In the genomic region with DNA sequence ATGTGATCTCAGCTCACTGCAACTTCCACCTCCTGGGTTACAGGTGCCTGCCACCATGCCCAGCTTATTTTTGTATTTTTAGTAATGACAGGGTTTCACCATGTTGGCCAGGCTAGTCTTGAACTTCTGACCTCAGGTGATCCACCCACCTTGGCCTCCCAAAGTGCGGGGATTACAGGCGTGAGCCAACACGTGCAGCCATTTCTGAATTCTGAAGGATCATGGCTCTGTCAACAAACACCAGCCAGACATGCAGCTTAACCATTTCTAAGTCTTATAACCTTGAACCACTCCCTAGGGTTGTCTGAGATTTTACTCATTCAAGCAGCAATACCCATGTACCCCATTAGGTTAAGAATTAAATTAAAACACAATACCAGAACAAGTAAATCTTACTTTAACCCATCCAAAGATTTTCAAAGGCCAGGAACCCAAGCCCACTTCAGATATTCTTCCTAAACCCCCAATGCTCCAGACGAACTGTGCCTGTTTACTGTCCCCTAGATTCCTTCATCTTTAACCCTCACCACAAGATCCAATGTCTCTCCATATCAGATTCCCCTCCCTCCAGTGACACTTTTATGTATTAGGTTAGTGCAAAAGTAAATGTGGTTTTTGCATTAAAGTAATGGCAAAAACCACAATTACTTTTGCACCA, we compare ENCODE assay signal across 16 cellular contexts. TPM values are rescaled to one million over a fixed set of nuclear protein-coding genes. Genes with fewer than 3 reads are reported as not detected.
DNase-seq lines count a peak whose midpoint lies in the region; ATAC-seq, FAIRE-seq and TF ChIP-seq lines count a peak whose summit lies in the region.
"Had no signal": no experiment of that assay in that cellular context is flagged by ENCODE, and none has a peak within 500 bp of the region (broad histone marks: within the 10 kb centered on the region; RNA-seq: fewer than 3 reads in every experiment).

No MANE protein-coding gene starts in this region.

- intact Hi-C loops in natural killer cell (cut with micrococcal nuclease) (loop anchor here (10.0 kb wide), 1 partner anchor 201 kb away; a partner anchor contains a TSS), endothelial cell of umbilical vein (cut with micrococcal nuclease) (no loop called here), Right ventricle myocardium superior (cut with DNase I) (no loop called here)

- H3K9me3 Mint-ChIP-seq in natural killer cell = no peaks in the 10 kb centered on the region
- H3K9me3 Mint-ChIP-seq in natural killer cell treated with Interleukin-12 subunit alpha and Interleukin-12 subunit beta and Interleukin-15 and Interleukin-18, amount 100 ng/mL, for 72 hours = no peaks in the 10 kb centered on the region
- H3K9me3 Mint-ChIP-seq in stimulated activated naive B cell treated with anti-CD40 and anti-IgM and Interleukin-4, amounts not matched to agents 10 μg/mL and 1 μg/mL and 100 μg/mL, for 72 hours = no peaks in the 10 kb centered on the region
- H3K9me3 Mint-ChIP-seq: dendritic cell treated with granulocyte-macrophage colony-stimulating factor and Interleukin-4, amounts not matched to agents 40 ng/mL and 50 ng/mL, for 4 days had no signal

- no peaks in the 10 kb centered on the region for H3K27me3 Mint-ChIP-seq in natural killer cell (ENCODE audit: low read depth in 2 of 2)
- no peaks in the 10 kb centered on the region for H3K27me3 Mint-ChIP-seq in natural killer cell treated with Interleukin-12 subunit alpha and Interleukin-12 subunit beta and Interleukin-15 and Interleukin-18, amount 100 ng/mL, for 72 hours
- H3K27me3 Mint-ChIP-seq in stimulated activated naive B cell treated with anti-CD40 and anti-IgM and Interleukin-4, amounts not matched to agents 10 μg/mL and 1 μg/mL and 100 μg/mL, for 72 hours = no peaks in the 10 kb centered on the region
- H3K27me3 Mint-ChIP-seq: dendritic cell treated with granulocyte-macrophage colony-stimulating factor and Interleukin-4, amounts not matched to agents 40 ng/mL and 50 ng/mL, for 4 days had no signal

- H3K27ac Mint-ChIP-seq in natural killer cell = peak overlapping the region; percentile 74 to 83
- H3K27ac Mint-ChIP-seq in natural killer cell treated with Interleukin-12 subunit alpha and Interleukin-12 subunit beta and Interleukin-15 and Interleukin-18, amount 100 ng/mL, for 72 hours = peak overlapping the region in 1 of 2 donors; percentile 98
- H3K27ac Mint-ChIP-seq in stimulated activated naive B cell treated with anti-CD40 and anti-IgM and Interleukin-4, amounts not matched to agents 10 μg/mL and 1 μg/mL and 100 μg/mL, for 72 hours = peak overlapping the region; percentile 26
- H3K27ac Mint-ChIP-seq: dendritic cell treated with granulocyte-macrophage colony-stimulating factor and Interleukin-4, amounts not matched to agents 40 ng/mL and 50 ng/mL, for 4 days had no signal

- no peak overlapping the region for H2AFZ ChIP-seq in endothelial cell of umbilical vein (ENCODE audit: low read depth, low read length)

- dilution Hi-C loops in endothelial cell of umbilical vein (cut with MboI; ENCODE audit: extremely low pct_ligation_motif_present, low sequenced_read_pairs) = no loop called here

- no TSS peak for BruUV-seq in endothelial cell of umbilical vein (replicated peaks; lab: Mats Ljungman, UMichigan)

- no peak overlapping the region for H3K4me3 Mint-ChIP-seq in natural killer cell
- no peak overlapping the region for H3K4me3 Mint-ChIP-seq in natural killer cell treated with Interleukin-12 subunit alpha and Interleukin-12 subunit beta and Interleukin-15 and Interleukin-18, amount 100 ng/mL, for 72 hours
- peak overlapping the region in 1 of 2 donors; percentile 56 for H3K4me3 Mint-ChIP-seq in stimulated activated naive B cell treated with anti-CD40 and anti-IgM and Interleukin-4, amounts not matched to agents 10 μg/mL and 1 μg/mL and 100 μg/mL, for 72 hours
- H3K4me3 Mint-ChIP-seq: dendritic cell treated with granulocyte-macrophage colony-stimulating factor and Interleukin-4, amounts not matched to agents 40 ng/mL and 50 ng/mL, for 4 days had no signal

- H3K36me3 Mint-ChIP-seq in natural killer cell = peaks cover 18% of the 10 kb centered on the region
- H3K36me3 Mint-ChIP-seq in natural killer cell treated with Interleukin-12 subunit alpha and Interleukin-12 subunit beta and Interleukin-15 and Interleukin-18, amount 100 ng/mL, for 72 hours = peaks cover 35% of the 10 kb centered on the region
- peaks cover 39 to 76% of the 10 kb centered on the region in 2 donors for H3K36me3 Mint-ChIP-seq in stimulated activated naive B cell treated with anti-CD40 and anti-IgM and Interleukin-4, amounts not matched to agents 10 μg/mL and 1 μg/mL and 100 μg/mL, for 72 hours

- FAIRE-seq in endothelial cell of umbilical vein (lab: Jason Lieb, UNC) = no peak
- FAIRE-seq: RCC 7860 had no signal

- H3K36me3 ChIP-seq in endothelial cell of umbilical vein (ENCODE audit: control insufficient read depth in 2 of 2, extremely low read depth in 1 of 2, insufficient read depth in 2 of 2, low read length in 2 of 2) = peaks cover 3 to 4% of the 10 kb centered on the region in 2 experiments

- TF ChIP-seq POLR2A in endothelial cell of umbilical vein (IDR thresholded peaks at IDR 0.05; ENCODE audit: low read depth, low read length) = peak; percentile 45

- no peaks in the 10 kb centered on the region for H3K9me1 ChIP-seq in endothelial cell of umbilical vein (replicated peaks; ENCODE audit: control insufficient read depth, extremely low read depth, insufficient read depth, low read length)

- DNase-seq in natural killer cell = no peak
- DNase-seq in natural killer cell treated with Interleukin-12 subunit alpha and Interleukin-12 subunit beta and Interleukin-15 and Interleukin-18, amount 100 ng/mL, for 72 hours (ENCODE audit: low spot score) = no peak
- DNase-seq in NAMALWA (ENCODE audit: low spot score) = peak; percentile 40
- no peak for DNase-seq in endothelial cell of umbilical vein (ENCODE audit: low read depth, low spot score)
- no peak for DNase-seq in stimulated activated naive B cell treated with anti-CD40 and anti-IgM and Interleukin-4, amounts not matched to agents 10 μg/mL and 1 μg/mL and 100 μg/mL, for 72 hours
- DNase-seq in Right ventricle myocardium superior = no peak
- no peak for DNase-seq in DMS153 (lab: John Stamatoyannopoulos, UW)
- no peak for DNase-seq in globus pallidus (ENCODE audit: low spot score)
- DNase-seq: body of pancreas, Calu3, H7, NCI-H1436 treated with DMSO at 0.1 percent for 48 hours, NCI-H82, tibial artery had no signal

- TF ChIP-seq CTCF in natural killer cell (IDR thresholded peaks at IDR 0.05) = no peak
- TF ChIP-seq CTCF in endothelial cell of umbilical vein (IDR thresholded peaks at IDR 0.05; ENCODE audit: extremely low read depth in 1 of 2, insufficient read depth in 1 of 2, low read depth in 1 of 2, low read length in 2 of 2) = no peak

- POLR2A ChIA-PET in endothelial cell of umbilical vein (lab: Charles Lee) = interaction anchor here (0.7 kb wide), 1 partner anchor 256 kb away, joined by 4 read pairs; no protein-coding TSS in a partner anchor

- H3K27ac ChIP-seq in endothelial cell of umbilical vein (ENCODE audit: insufficient read depth, low read depth, low read length) = no peak overlapping the region
- H3K27ac ChIP-seq: body of pancreas, tibial artery had no signal

- H3K79me2 ChIP-seq in endothelial cell of umbilical vein (ENCODE audit: control insufficient read depth, insufficient read depth, low read length) = peaks cover 27% of the 10 kb centered on the region

- H3K4me3 ChIP-seq in endothelial cell of umbilical vein (replicated peaks in 1 of 3; ENCODE audit: insufficient read depth in 1 of 3, low read depth in 1 of 3, low read length in 3 of 3) = no peak overlapping the region
- H3K4me3 ChIP-seq: body of pancreas, tibial artery had no signal

- peaks cover 42 to 44% of the 10 kb centered on the region in 2 donors for H3K4me1 Mint-ChIP-seq in natural killer cell
- H3K4me1 Mint-ChIP-seq in natural killer cell treated with Interleukin-12 subunit alpha and Interleukin-12 subunit beta and Interleukin-15 and Interleukin-18, amount 100 ng/mL, for 72 hours (ENCODE audit: low read depth in 2 of 2) = peaks cover 33 to 39% of the 10 kb centered on the region in 2 donors
- H3K4me1 Mint-ChIP-seq in stimulated activated naive B cell treated with anti-CD40 and anti-IgM and Interleukin-4, amounts not matched to agents 10 μg/mL and 1 μg/mL and 100 μg/mL, for 72 hours = peaks cover 19 to 41% of the 10 kb centered on the region in 2 donors

- CTCF ChIA-PET in endothelial cell of umbilical vein (lab: Charles Lee) = interaction anchor here (1.0 to 1.7 kb wide), 2 partner anchors 11 to 254 kb away, joined by 5 to 6 read pairs; no protein-coding TSS in a partner anchor

- H3K9me3 ChIP-seq in endothelial cell of umbilical vein (replicated peaks; ENCODE audit: control insufficient read depth, insufficient read depth, low read length) = no peaks in the 10 kb centered on the region
- H3K9me3 ChIP-seq: body of pancreas, tibial artery had no signal

- ATAC-seq in natural killer cell (no peak), Right ventricle myocardium superior (ENCODE audit: poor library complexity) (no peak)
- ATAC-seq in natural killer cell treated with Interleukin-12 subunit alpha and Interleukin-12 subunit beta and Interleukin-15 and Interleukin-18, amount 100 ng/mL, for 72 hours = no peak
- ATAC-seq in stimulated activated naive B cell treated with anti-CD40 and anti-IgM and Interleukin-4, amounts not matched to agents 10 μg/mL and 1 μg/mL and 100 μg/mL, for 72 hours (replicated peaks) = no peak
- ATAC-seq: body of pancreas had no signal

- peaks cover 14% of the 10 kb centered on the region for H3K4me1 ChIP-seq in endothelial cell of umbilical vein (ENCODE audit: control insufficient read depth, extremely low read depth, insufficient read depth, low read length)

- no peak overlapping the region for H3K9ac ChIP-seq in endothelial cell of umbilical vein (replicated peaks; ENCODE audit: extremely low read depth, insufficient read depth, low read length)

- H4K20me1 ChIP-seq in endothelial cell of umbilical vein (replicated peaks; ENCODE audit: control insufficient read depth, extremely low read depth, insufficient read depth, low read length) = peaks cover 2% of the 10 kb centered on the region

- H3K27me3 ChIP-seq in endothelial cell of umbilical vein (ENCODE audit: control insufficient read depth in 2 of 2, insufficient read depth in 2 of 2, low read length in 2 of 2) = no peaks in the 10 kb centered on the region
- H3K27me3 ChIP-seq: body of pancreas, tibial artery had no signal

- no peak overlapping the region for H3K4me2 ChIP-seq in endothelial cell of umbilical vein (ENCODE audit: insufficient read depth, low read length)

RNA-seq across cellular contexts. Expression of a gene that starts 4.0 kb away (rescaled TPM):
- total RNA-seq in natural killer cell = 100 to 1,000 TPM; 579 to 685 (median 654) TPM
- 100 to 1,000 TPM; 688 to 721 TPM for total RNA-seq in natural killer cell treated with Interleukin-12 subunit alpha and Interleukin-12 subunit beta and Interleukin-15 and Interleukin-18, amount 100 ng/mL, for 72 hours
- total RNA-seq in endothelial cell of umbilical vein = 1,051 and 1,169 TPM in 2 replicates
- polyA plus RNA-seq in endothelial cell of umbilical vein = 1,276 and 1,745 TPM in 2 replicates
- polyA plus RNA-seq in endothelial cell of umbilical vein (2011; cell fraction: cytosol; rRNA removed) = 1,087 and 1,290 TPM in 2 replicates
- 369 and 387 TPM in 2 replicates for polyA plus RNA-seq in endothelial cell of umbilical vein (2011; cell fraction: nucleus; rRNA removed)
- 1,954 and 2,335 TPM in 2 replicates for polyA plus RNA-seq in endothelial cell of umbilical vein (2012)
- 768 and 871 TPM in 2 replicates for polyA minus RNA-seq in endothelial cell of umbilical vein
- 282 TPM for polyA minus RNA-seq in endothelial cell of umbilical vein (2011; cell fraction: cytosol; rRNA and poly(A)+ RNA removed)
- polyA minus RNA-seq in endothelial cell of umbilical vein (2011; cell fraction: nucleus; rRNA and poly(A)+ RNA removed) = 256 and 260 TPM in 2 replicates
- total RNA-seq in Right ventricle myocardium superior = 759 TPM

RNA-seq across cellular contexts. Expression of a gene that starts 59.3 kb away (rescaled TPM):
- 1 to 10 TPM in 2 of 3 donors, under 1 TPM in 1; 1.00 to 2.5 (median 1.3) TPM for total RNA-seq in natural killer cell
- total RNA-seq in natural killer cell treated with Interleukin-12 subunit alpha and Interleukin-12 subunit beta and Interleukin-15 and Interleukin-18, amount 100 ng/mL, for 72 hours = under 1 TPM; 0.10 to 0.84 TPM
- 3.8 and 6.8 TPM in 2 replicates for total RNA-seq in endothelial cell of umbilical vein
- 1.6 and 1.7 TPM in 2 replicates for polyA plus RNA-seq in endothelial cell of umbilical vein
- 1.2 and 1.3 TPM in 2 replicates for polyA plus RNA-seq in endothelial cell of umbilical vein (2011; cell fraction: cytosol; rRNA removed)
- polyA plus RNA-seq in endothelial cell of umbilical vein (2011; cell fraction: nucleus; rRNA removed) = 7.7 and 11.0 TPM in 2 replicates
- 1.4 and 3.1 TPM in 2 replicates for polyA plus RNA-seq in endothelial cell of umbilical vein (2012)
- 2.7 and 3.5 TPM in 2 replicates for polyA minus RNA-seq in endothelial cell of umbilical vein
- polyA minus RNA-seq in endothelial cell of umbilical vein (2011; cell fraction: cytosol; rRNA and poly(A)+ RNA removed) = 3.4 TPM
- 2.8 and 3.8 TPM in 2 replicates for polyA minus RNA-seq in endothelial cell of umbilical vein (2011; cell fraction: nucleus; rRNA and poly(A)+ RNA removed)
- 16.2 TPM for total RNA-seq in Right ventricle myocardium superior
